ENCODE assay signal across 22 cellular contexts in genomic region chr6:160121558-160121957, GRCh38. TPM values are rescaled to one million over a fixed set of nuclear protein-coding genes. Genes with fewer than 3 reads are reported as not detected.
DNase-seq lines count a peak whose midpoint lies in the region; ATAC-seq and TF ChIP-seq lines count a peak whose summit lies in the region.
"Had no signal": no experiment of that assay in that cellular context is flagged by ENCODE, and none has a peak within 500 bp of the region (broad histone marks: within the 10 kb centered on the region; RNA-seq: fewer than 3 reads in every experiment).

SLC22A1 (plus strand) TSS chr6:160121815; CDS start chr6:160121936, 121 bp downstream.

- H2AFZ ChIP-seq in PC-3 (ENCODE audit: low read length) (no peak within 1 kb of the TSS), neuronal stem cell (ENCODE audit: low read length) (no peak within 1 kb of the TSS)
- H2AFZ ChIP-seq: GM23248 had no signal

- no TSS peak for BruUV-seq in PC-3 (replicated peaks; lab: Mats Ljungman, UMichigan)

- H3K27me3 ChIP-seq in PC-3 (ENCODE audit: low read length) (no peaks in the 10 kb centered on the region), neuronal stem cell (ENCODE audit: control insufficient read depth in 3 of 3, insufficient read depth in 3 of 3, low read depth in 1 of 3, low read length in 3 of 3) (no peaks in the 10 kb centered on the region), sigmoid colon (no peaks in the 10 kb centered on the region)
- H3K27me3 ChIP-seq: BE2C had no signal

- no peak within 1 kb of the TSS for H3K27ac ChIP-seq in PC-3 (ENCODE audit: low read length)
- no peak within 1 kb of the TSS for H3K27ac ChIP-seq in neuronal stem cell (replicated peaks; ENCODE audit: low read length)
- no peak within 1 kb of the TSS for H3K27ac ChIP-seq in sigmoid colon
- H3K27ac ChIP-seq: GM23248, HL-60 had no signal

- H4K8ac ChIP-seq in neuronal stem cell (ENCODE audit: low read depth, low read length) = no peak within 1 kb of the TSS

- TF ChIP-seq CTCF in PC-3 (conservative IDR thresholded peaks at IDR 0.05; ENCODE audit: low read depth, low read length) = no peak
- TF ChIP-seq CTCF in sigmoid colon (IDR thresholded peaks at IDR 0.05) = no peak

- H3K36me3 ChIP-seq in PC-3 (ENCODE audit: low read depth, low read length) (no peaks in the 10 kb centered on the region), neuronal stem cell (replicated peaks in 1 of 2; ENCODE audit: control insufficient read depth in 2 of 2, insufficient read depth in 2 of 2, low read length in 2 of 2) (no peaks in the 10 kb centered on the region), sigmoid colon (no peaks in the 10 kb centered on the region)
- H3K36me3 ChIP-seq: BE2C had no signal

- no peak for ATAC-seq in PC-3
- ATAC-seq in left lobe of liver = peak; percentile 54
- ATAC-seq: HCT116 had no signal

- H3K4me3 ChIP-seq in PC-3 (ENCODE audit: low read length) = no peak within 1 kb of the TSS
- no peak within 1 kb of the TSS for H3K4me3 ChIP-seq in neuronal stem cell (ENCODE audit: low read length in 2 of 2)
- no peak within 1 kb of the TSS for H3K4me3 ChIP-seq in sigmoid colon
- H3K4me3 ChIP-seq: GM23248 had no signal

- H4K20me1 ChIP-seq in PC-3 (ENCODE audit: low read length) = no peaks in the 10 kb centered on the region

- peak within 1 kb of the TSS; percentile 9 for H3K18ac ChIP-seq in neuronal stem cell (ENCODE audit: low read length)

- H3K4me1 ChIP-seq in PC-3 (ENCODE audit: insufficient read depth, low read length) (no peaks in the 10 kb centered on the region), neuronal stem cell (ENCODE audit: control insufficient read depth in 2 of 2, insufficient read depth in 1 of 2, low read depth in 1 of 2, low read length in 2 of 2) (peaks cover 0 to 2% of the 10 kb centered on the region in 2 donors), sigmoid colon (no peaks in the 10 kb centered on the region)
- H3K4me1 ChIP-seq: BE2C had no signal

- no peaks in the 10 kb centered on the region for H3K9me2 ChIP-seq in PC-3 (replicated peaks; ENCODE audit: low read length)

- WGBS in neuronal stem cell (ENCODE audit: extremely low coverage in 2 of 2, insufficient read length in 2 of 2, insufficient replicate concordance in 1 of 2), 2 donors = no CpG with 5 or more reads among the region's 8 CpGs
- WGBS in sigmoid colon, 2 donors = 90 to 92% methylated on average over 8 of the region's 8 CpGs

- no peaks in the 10 kb centered on the region for H3K79me2 ChIP-seq in PC-3 (ENCODE audit: low read length)

- H2BK120ac ChIP-seq in neuronal stem cell (ENCODE audit: low read depth, low read length) = no peak within 1 kb of the TSS

- no peaks in the 10 kb centered on the region for H3F3A ChIP-seq in PC-3 (ENCODE audit: low read length, unreplicated experiment)

- H2BK15ac ChIP-seq in neuronal stem cell (ENCODE audit: low read length) = no peak within 1 kb of the TSS

- H3K4me2 ChIP-seq in PC-3 (ENCODE audit: low read length) (no peak within 1 kb of the TSS), neuronal stem cell (ENCODE audit: insufficient read depth, low read length, poor library complexity, severe bottlenecking) (no peak within 1 kb of the TSS)

- no peak within 1 kb of the TSS for H3K4ac ChIP-seq in neuronal stem cell (ENCODE audit: low read length)

- H2AK5ac ChIP-seq in neuronal stem cell (ENCODE audit: low read depth, low read length) = no peak within 1 kb of the TSS

- H3K9ac ChIP-seq in PC-3 (ENCODE audit: low read length) (no peak within 1 kb of the TSS), neuronal stem cell (ENCODE audit: low read depth, low read length, poor library complexity) (no peak within 1 kb of the TSS)
- H3K9ac ChIP-seq: GM23248 had no signal

- TF ChIP-seq EP300 in sigmoid colon (IDR thresholded peaks at IDR 0.05) = no peak

- CTCF ChIA-PET in PC-3 (lab: Charles Lee) = no interaction called here

- DNase-seq in PC-3 (no peak), left lobe of liver (ENCODE audit: low spot score) (peak; percentile 84), neuronal stem cell (ENCODE audit: low spot score) (no peak), SKM-1 treated with dmso at 0.1 percent for 144 hours (lab: John Stamatoyannopoulos, UW; ENCODE audit: unreplicated experiment) (no peak), HPDE6-E6E7 (ENCODE audit: extremely low spot score) (no peak), sigmoid colon (no peak)
- DNase-seq: ACHN; BE2C; C1 segment of cervical spinal cord; CD4-positive, CD25-positive, alpha-beta regulatory T cell; CD8-positive, alpha-beta memory T cell; COR-L47; DMS 273 treated with DMSO at 0.1 percent for 48 hours; DMS53; DND-41; EL; GM23248; HFFc6 had no signal

- H3K9me3 ChIP-seq in PC-3 (ENCODE audit: low read length) (no peaks in the 10 kb centered on the region), neuronal stem cell (replicated peaks in 1 of 2; ENCODE audit: control insufficient read depth in 2 of 2, insufficient read depth in 1 of 2, low read depth in 1 of 2, low read length in 2 of 2) (peaks cover 9 to 20% of the 10 kb centered on the region in 2 donors), sigmoid colon (no peaks in the 10 kb centered on the region)
- H3K9me3 ChIP-seq: BE2C had no signal

- H2BK12ac ChIP-seq in neuronal stem cell (ENCODE audit: low read length) = no peak within 1 kb of the TSS

- H3K14ac ChIP-seq in neuronal stem cell (ENCODE audit: low read length) = no peak within 1 kb of the TSS

- H4K91ac ChIP-seq in neuronal stem cell (ENCODE audit: low read depth, low read length, poor library complexity) = no peak within 1 kb of the TSS

- H2BK5ac ChIP-seq in neuronal stem cell (ENCODE audit: low read length) = no peak within 1 kb of the TSS

- TF ChIP-seq POLR2A in sigmoid colon (IDR thresholded peaks at IDR 0.05) = no peak

- H3K79me1 ChIP-seq in neuronal stem cell (ENCODE audit: low read depth, low read length) = peaks cover 2% of the 10 kb centered on the region

- POLR2A ChIA-PET in PC-3 (lab: Charles Lee; ENCODE audit: unreplicated experiment) = no interaction called here

- no peak within 1 kb of the TSS for H3K23ac ChIP-seq in neuronal stem cell (ENCODE audit: low read depth, low read length, poor library complexity)

- intact Hi-C loops in PC-3 (cut with micrococcal nuclease) = no loop called here
- intact Hi-C loops in sigmoid colon (cut with DNase I) = no loop called here

RNA-seq across cellular contexts. Expression of gene SLC22A1, which starts in this region (rescaled TPM):
- 0.29 and 10.2 TPM in 2 replicates for total RNA-seq in PC-3 (2014; rRNA removed)
- total RNA-seq in left lobe of liver = 1,378 TPM
- polyA plus RNA-seq in neuronal stem cell (2013, experiment 1 of 2) = 0.28 TPM
- polyA plus RNA-seq in neuronal stem cell (2013, experiment 2 of 2) = 0.21 TPM
- total RNA-seq in sigmoid colon = 1 to 10 TPM in 2 of 4 donors, under 1 TPM in 1, not detected in 1; 0.99 to 1.9 (median 1.1) TPM
- under 1 TPM in 1 of 3 donors, not detected in 2; 0.58 TPM for polyA plus RNA-seq in sigmoid colon
- total RNA-seq: G401, GM23248, H4 had no signal
- polyA plus RNA-seq: CD4-positive, CD25-positive, alpha-beta regulatory T cell; GM23248 had no signal

Comparison
In these comparisons a context has a peak if more than half of its experiments do, and no peak if none do; other contexts are left out.
1. RNA of gene SLC22A1 (total RNA-seq): 1,378 TPM in left lobe of liver (single experiment); 0.29 to 10.2 TPM in PC-3 and 0.99 to 1.9 TPM in sigmoid colon; every median in the first group is over 100 times any median in the second.